9 cellular contexts compared by ENCODE assay signal in the genomic region with DNA sequence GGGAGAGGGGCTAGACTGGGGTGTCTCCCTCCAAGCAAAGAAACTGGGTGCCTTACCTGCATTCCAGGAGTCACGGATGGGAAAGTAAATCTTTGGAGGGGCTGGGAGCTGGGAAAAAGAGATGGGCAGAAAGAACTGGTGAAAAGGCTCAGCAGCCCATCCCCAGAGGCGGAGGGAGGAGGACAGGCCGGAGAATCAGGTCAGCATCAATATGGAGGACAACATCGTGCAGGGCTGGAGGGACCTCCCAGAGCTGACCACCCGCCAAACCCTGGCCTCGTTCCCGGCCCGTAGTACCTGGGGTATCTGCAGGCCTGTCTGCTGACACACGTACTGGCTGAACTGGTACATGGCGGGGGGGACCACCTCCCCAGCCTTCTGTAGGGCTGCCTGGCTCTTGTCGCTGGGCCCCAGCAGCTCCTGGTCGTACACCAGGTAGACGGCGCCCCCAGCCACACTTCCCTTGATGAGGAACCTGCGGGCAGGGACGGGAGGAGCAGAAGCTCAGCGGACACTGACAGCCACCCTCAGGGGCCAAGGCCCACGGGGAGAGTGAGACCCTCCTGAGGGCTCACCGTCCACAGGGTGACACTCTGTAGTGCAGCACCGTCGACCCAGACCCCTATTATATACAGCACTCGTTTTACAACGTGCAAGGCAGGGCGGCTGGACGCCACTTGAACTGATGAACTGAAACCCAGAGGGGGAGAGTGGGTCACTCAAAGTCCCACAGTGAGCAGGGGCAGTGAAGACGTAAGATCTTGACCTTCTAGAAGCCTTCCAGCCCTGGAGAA. TPM values are rescaled to one million over a fixed set of nuclear protein-coding genes. Genes with fewer than 3 reads are reported as not detected.
DNase-seq lines count a peak whose midpoint lies in the region; ATAC-seq and TF ChIP-seq lines count a peak whose summit lies in the region.
"Had no signal": no experiment of that assay in that cellular context is flagged by ENCODE, and none has a peak within 500 bp of the region (broad histone marks: within the 10 kb centered on the region; RNA-seq: fewer than 3 reads in every experiment).

No MANE protein-coding gene starts in this region.

- H3K36me3 ChIP-seq in KMS-11 (ENCODE audit: insufficient read depth) = no peaks in the 10 kb centered on the region
- H3K36me3 ChIP-seq in mucosa of stomach (ENCODE audit: control insufficient read depth, insufficient read depth, low read length) = no peaks in the 10 kb centered on the region

- peak overlapping the region; percentile 39 for H3K27ac ChIP-seq in AG04450 (ENCODE audit: low read depth, low read length)
- peak overlapping the region; percentile 83; the same call in 1 of the 2 replicates for H3K27ac ChIP-seq in KMS-11

- H3K27ac Mint-ChIP-seq in central memory CD8-positive, alpha-beta T cell (ENCODE audit: low read depth) = peak overlapping the region; percentile 96

- H3K9ac ChIP-seq in KMS-11 (peak overlapping the region; percentile 92), mucosa of stomach (ENCODE audit: low read length) (peak overlapping the region; percentile 88)

- H3K4me3 ChIP-seq in AG04450 (ENCODE audit: low read depth, low read length) (peak overlapping the region; percentile 96), KMS-11 (IDR thresholded peaks at IDR 0.05; ENCODE audit: insufficient read depth, low read depth, low read length) (peak overlapping the region; percentile 40), mucosa of stomach (ENCODE audit: low read length) (peak overlapping the region; percentile 92)

- no peaks in the 10 kb centered on the region for H4K20me1 ChIP-seq in KMS-11 (ENCODE audit: insufficient read depth)

- peaks cover 4% of the 10 kb centered on the region; the same call in 1 of the 2 replicates for H3K9me3 ChIP-seq in AG04450 (ENCODE audit: control insufficient read depth, insufficient read depth, low read length)
- no peaks in the 10 kb centered on the region for H3K9me3 ChIP-seq in mucosa of stomach (ENCODE audit: control insufficient read depth, low read length)

- DNase-seq in AG04450 (ENCODE audit: low read depth, low spot score) (no peak), GM10266 (ENCODE audit: extremely low spot score) (no peak), NCI-H82 treated with DMSO at 0.1 percent for 48 hours (lab: John Stamatoyannopoulos, UW; ENCODE audit: unreplicated experiment) (no peak)
- DNase-seq in central memory CD8-positive, alpha-beta T cell (ENCODE audit: low spot score in 2 of 2) = no peak
- DNase-seq in stimulated activated CD8-positive, alpha-beta memory T cell treated with anti-CD3 and anti-CD28 coated beads, Interleukin-4, amount 100 ng/mL, for 48 hours = no peak

- peak overlapping the region; percentile 89 for H3K4me2 ChIP-seq in KMS-11

- peak overlapping the region; percentile 95 for H2AFZ ChIP-seq in KMS-11 (ENCODE audit: low read depth)

- peak overlapping the region; percentile 80 for H3K4me3 Mint-ChIP-seq in central memory CD8-positive, alpha-beta T cell

- H3K27me3 Mint-ChIP-seq in central memory CD8-positive, alpha-beta T cell = no peaks in the 10 kb centered on the region

- H3K9me3 Mint-ChIP-seq in central memory CD8-positive, alpha-beta T cell = no peaks in the 10 kb centered on the region

- H3K36me3 Mint-ChIP-seq in central memory CD8-positive, alpha-beta T cell (ENCODE audit: insufficient read depth) = peaks cover 20% of the 10 kb centered on the region

- no peak for ATAC-seq in central memory CD8-positive, alpha-beta T cell (replicated peaks; ENCODE audit: extremely low read depth, poor library complexity, severe bottlenecking)
- ATAC-seq in GM18907 (IDR thresholded peaks at IDR 0.05; ENCODE audit: unreplicated experiment) = no peak

- POLR2A ChIA-PET in AG04450 (lab: Yijun Ruan, JAX) = interaction anchor here (0.7 kb wide), 1 partner anchor 9 kb away, joined by 3 read pairs; no protein-coding TSS in a partner anchor

- H3K27me3 ChIP-seq in AG04450 (ENCODE audit: control insufficient read depth, insufficient read depth, low read length) (no peaks in the 10 kb centered on the region), KMS-11 (ENCODE audit: insufficient read depth, low read depth) (peaks cover 3% of the 10 kb centered on the region; the same call in 1 of the 2 replicates), mucosa of stomach (ENCODE audit: control insufficient read depth, insufficient read depth, low read length) (no peaks in the 10 kb centered on the region)

- CTCF ChIA-PET in AG04450 (lab: Charles Lee) = no interaction called here

- H3K79me2 ChIP-seq in KMS-11 (ENCODE audit: insufficient read depth, low read depth) = no peaks in the 10 kb centered on the region

- TF ChIP-seq CTCF in AG04450 (IDR thresholded peaks at IDR 0.05; ENCODE audit: low read depth, low read length) (no peak), KMS-11 (conservative IDR thresholded peaks at IDR 0.05; ENCODE audit: low read depth, low read length) (no peak), GM10266 (IDR thresholded peaks at IDR 0.05; ENCODE audit: control insufficient read depth, insufficient read depth, low read depth, missing control alignments) (no peak)

- peaks cover 29% of the 10 kb centered on the region for H3K4me1 Mint-ChIP-seq in central memory CD8-positive, alpha-beta T cell

- peaks cover 4% of the 10 kb centered on the region for H3K4me1 ChIP-seq in KMS-11 (ENCODE audit: low read depth, poor library complexity, severe bottlenecking)
- peaks cover 15% of the 10 kb centered on the region for H3K4me1 ChIP-seq in mucosa of stomach (ENCODE audit: control insufficient read depth, insufficient read depth, low read length)

RNA-seq across cellular contexts. Expression of a gene that starts 0.8 kb away (rescaled TPM):
- 25.2 and 39.3 TPM in 2 replicates for polyA plus RNA-seq in AG04450 (2011; rRNA removed)
- polyA minus RNA-seq in AG04450 (2011; rRNA and poly(A)+ RNA removed) = 8.0 and 8.5 TPM in 2 replicates

RNA-seq across cellular contexts. Expression of a gene that starts 1.3 kb away (rescaled TPM):
- 4.9 and 7.0 TPM in 2 replicates for polyA plus RNA-seq in AG04450 (2011; rRNA removed)
- 2.3 and 2.4 TPM in 2 replicates for polyA minus RNA-seq in AG04450 (2011; rRNA and poly(A)+ RNA removed)

RNA-seq across cellular contexts. Expression of a gene that starts 10.6 kb away (rescaled TPM):
- polyA plus RNA-seq in AG04450 (2011; rRNA removed) = 478 and 743 TPM in 2 replicates
- polyA minus RNA-seq in AG04450 (2011; rRNA and poly(A)+ RNA removed) = 228 and 256 TPM in 2 replicates

RNA-seq across cellular contexts. Expression of a gene that starts 40.5 kb away (rescaled TPM):
- polyA plus RNA-seq in AG04450 (2011; rRNA removed) = 37.8 and 48.6 TPM in 2 replicates
- polyA minus RNA-seq in AG04450 (2011; rRNA and poly(A)+ RNA removed) = 34.4 and 54.3 TPM in 2 replicates

RNA-seq across cellular contexts. Expression of a gene that starts 41.0 kb away (rescaled TPM):
- polyA plus RNA-seq in AG04450 (2011; rRNA removed) = not detected in 2 replicates
- polyA minus RNA-seq in AG04450 (2011; rRNA and poly(A)+ RNA removed) = not detected in 2 replicates
- polyA plus RNA-seq: adipose tissue had no signal

Comparison
In these comparisons a context has a peak if more than half of its experiments do, and no peak if none do; other contexts are left out.
1. H3K4me3 ChIP-seq: peak in every context shown above with its lines; median percentile 96 in AG04450; 92 in mucosa of stomach; 40 in KMS-11.